ENCODE assay signal across 13 cellular contexts in the genomic region with DNA sequence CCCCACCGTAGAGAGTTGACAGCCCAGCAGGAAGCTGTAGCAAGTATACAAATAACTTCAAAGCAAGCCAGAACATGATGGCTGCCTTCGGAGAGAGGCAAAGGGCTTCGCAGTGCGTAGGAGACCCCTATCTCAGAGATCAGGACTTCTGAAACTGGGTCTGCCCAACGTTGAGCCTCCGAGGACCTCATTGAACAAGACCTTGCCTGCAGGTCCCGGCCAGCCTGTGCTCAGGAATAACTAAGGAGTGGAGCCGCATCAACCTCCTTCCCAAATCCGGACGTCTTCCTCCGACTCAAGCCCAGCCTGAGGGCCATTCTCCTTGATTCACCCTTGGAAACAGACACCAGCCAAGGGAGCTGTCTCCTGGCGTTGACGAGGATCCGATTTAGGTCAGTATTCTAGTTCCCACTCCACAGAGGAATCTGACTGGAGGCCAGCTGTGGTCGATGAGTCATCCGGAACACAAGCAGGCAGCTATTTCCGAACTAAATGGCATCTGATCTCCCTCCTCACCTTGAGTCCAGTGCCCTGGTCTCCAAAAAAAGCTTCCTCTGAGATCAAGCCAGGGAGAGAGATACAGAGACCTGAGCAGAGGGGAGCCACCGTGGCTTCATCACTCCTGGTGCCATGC.
DNase-seq lines count a peak whose midpoint lies in the region; ATAC-seq, FAIRE-seq and TF ChIP-seq lines count a peak whose summit lies in the region.
"Had no signal": no experiment of that assay in that cellular context is flagged by ENCODE, and none has a peak within 500 bp of the region (broad histone marks: within the 10 kb centered on the region; RNA-seq: fewer than 3 reads in every experiment).

No MANE protein-coding gene starts in this region.

- in situ Hi-C loops in mammary epithelial cell (cut with MboI; ENCODE audit: low sequenced_read_pairs in 2 of 2), result no loop called here

- H3K27me3 ChIP-seq in mammary epithelial cell (ENCODE audit: insufficient read depth, low read length), result no peaks in the 10 kb centered on the region
- H3K27me3 ChIP-seq in small intestine (ENCODE audit: control insufficient read depth in 2 of 2, insufficient read depth in 2 of 2, low read length in 2 of 2), result no peaks in the 10 kb centered on the region

- H3K4me3 ChIP-seq in mammary epithelial cell (replicated peaks in 1 of 3; ENCODE audit: insufficient read depth in 1 of 3, low read depth in 2 of 3, low read length in 3 of 3) (no peak overlapping the region), small intestine (ENCODE audit: low read depth in 1 of 2, low read length in 2 of 2) (no peak overlapping the region)

- peak overlapping the region; percentile 51 for H2AFZ ChIP-seq in mammary epithelial cell (ENCODE audit: low read depth, low read length)

- no peak for ATAC-seq in GM18511 (IDR thresholded peaks at IDR 0.05; ENCODE audit: unreplicated experiment)
- ATAC-seq in GM19455 (IDR thresholded peaks at IDR 0.05; ENCODE audit: unreplicated experiment), result no peak
- no peak for ATAC-seq in left lobe of liver
- ATAC-seq: WTC11 had no signal

- peak overlapping the region; percentile 11 for H3K27ac ChIP-seq in mammary epithelial cell (ENCODE audit: insufficient read depth, low read depth, low read length)
- no peak overlapping the region for H3K27ac ChIP-seq in small intestine (ENCODE audit: low read depth in 1 of 2, low read length in 1 of 2)

- H3K79me2 ChIP-seq in mammary epithelial cell (ENCODE audit: insufficient read depth, low read length), result peaks cover 3% of the 10 kb centered on the region

- BruUV-seq in mammary epithelial cell (replicated peaks; lab: Mats Ljungman, UMichigan), result no TSS peak

- no peaks in the 10 kb centered on the region for H4K20me1 ChIP-seq in mammary epithelial cell (ENCODE audit: insufficient read depth, low read length)

- H3K9me3 ChIP-seq in mammary epithelial cell (replicated peaks; ENCODE audit: insufficient read depth, low read length) (no peaks in the 10 kb centered on the region), small intestine (ENCODE audit: control insufficient read depth, low read depth) (no peaks in the 10 kb centered on the region)

- TF ChIP-seq CTCF in mammary epithelial cell (conservative IDR thresholded peaks at IDR 0.05 in 1 of 2, IDR thresholded peaks at IDR 0.05 in 1 of 2; ENCODE audit: extremely low read depth in 1 of 2, insufficient read depth in 1 of 2, low read depth in 1 of 2, low read length in 2 of 2), result no peak

- no peak overlapping the region for H3K9ac ChIP-seq in mammary epithelial cell (ENCODE audit: insufficient read depth, low read length)

- DNase-seq in COLO829 (ENCODE audit: low spot score) (peak; percentile 85), M059J (ENCODE audit: low read depth) (peak; percentile 97), mammary epithelial cell (peak; percentile 91), kidney glomerular epithelial cell (lab: John Stamatoyannopoulos, UW) (peak; percentile 46), small intestine (no peak), left lobe of liver (ENCODE audit: low spot score) (no peak)
- DNase-seq: activated gamma-delta T cell; CD4-positive, CD25-positive, alpha-beta regulatory T cell; effector CD4-positive, alpha-beta T cell; MV-4-11 had no signal

- H3K4me1 ChIP-seq in mammary epithelial cell (ENCODE audit: insufficient read depth, low read length) (peaks cover 30% of the 10 kb centered on the region), small intestine (ENCODE audit: control insufficient read depth in 2 of 2, insufficient read depth in 1 of 2, low read depth in 1 of 2, low read length in 1 of 2) (no peaks in the 10 kb centered on the region)

- FAIRE-seq in small intestine (lab: Jason Lieb, UNC), result no peak

- dilution Hi-C loops in mammary epithelial cell (cut with HindIII; ENCODE audit: low sequenced_read_pairs), result no loop called here

- H3K4me2 ChIP-seq in mammary epithelial cell (ENCODE audit: insufficient read depth, low read depth, low read length), result peak overlapping the region; percentile 72

- intact Hi-C loops in mammary epithelial cell (cut with micrococcal nuclease), result no loop called here

- 6% methylated on average over 17 of the region's 18 CpGs for WGBS in mammary epithelial cell (ENCODE audit: low coverage, missing lambda C conversion rate)
- WGBS in small intestine, 3 donors, result 74 to 77% (median 75%) methylated on average over 18 of the region's 18 CpGs

- CTCF ChIA-PET in mammary epithelial cell (lab: Charles Lee; ENCODE audit: low non-redundant PET), result interaction anchor here (0.5 kb wide), 1 partner anchor 167 kb away, joined by 8 read pairs; no protein-coding TSS in a partner anchor

- H3K36me3 ChIP-seq in mammary epithelial cell (ENCODE audit: insufficient read depth, low read length) (no peaks in the 10 kb centered on the region), small intestine (ENCODE audit: control insufficient read depth in 2 of 2, insufficient read depth in 2 of 2, low read length in 2 of 2) (no peaks in the 10 kb centered on the region)

Comparison
In these comparisons a context has a peak if more than half of its experiments do, and no peak if none do; other contexts are left out.
1. DNase-seq: peak in COLO829 (single experiment), M059J (single experiment), mammary epithelial cell (single experiment) and kidney glomerular epithelial cell (single experiment); none in small intestine (single experiment) and left lobe of liver (single experiment).